In the genomic region with DNA sequence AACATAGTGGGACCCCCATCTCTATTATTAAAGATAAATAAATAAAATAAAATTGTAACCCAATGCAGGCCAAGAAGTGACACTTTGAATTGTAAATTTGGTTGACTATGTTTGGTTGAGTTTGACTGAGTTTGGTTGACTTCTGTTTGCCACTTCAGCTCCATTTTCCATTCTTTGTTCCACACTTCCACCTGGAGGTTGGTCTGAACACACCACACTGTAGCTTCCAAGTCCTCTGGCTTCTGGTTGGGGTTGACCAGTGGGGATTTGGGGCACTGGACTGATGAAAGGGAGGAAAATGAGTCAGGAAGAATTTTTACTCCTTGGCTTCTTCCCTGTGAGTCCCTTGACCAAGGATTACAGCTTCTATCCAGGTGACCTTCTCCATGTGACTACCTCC, we compare ENCODE assay signal across 20 cellular contexts. TPM values are rescaled to one million over a fixed set of nuclear protein-coding genes. Genes with fewer than 3 reads are reported as not detected.
A peak's percentile ranks its signal among the peaks of the same experiment; 100 is the strongest.
DNase-seq lines count a peak whose midpoint lies in the region; ATAC-seq and TF ChIP-seq lines count a peak whose summit lies in the region.
"Had no signal": no experiment of that assay in that cellular context is flagged by ENCODE, and none has a peak within 500 bp of the region (broad histone marks: within the 10 kb centered on the region; RNA-seq: fewer than 3 reads in every experiment).

No MANE protein-coding gene starts in this region.

- no peaks in the 10 kb centered on the region for H3K9me3 Mint-ChIP-seq in endodermal cell
- no peaks in the 10 kb centered on the region for H3K9me3 Mint-ChIP-seq in stimulated activated memory B cell treated with anti-CD40 and anti-IgM and Interleukin-4, amounts not matched to agents 10 μg/mL and 1 μg/mL and 100 μg/mL, for 72 hours
- H3K9me3 Mint-ChIP-seq: H9, IgD-negative memory B cell had no signal

- POLR2A ChIA-PET in PC-9 (lab: Charles Lee; ENCODE audit: unreplicated experiment): no interaction called here

- H2AFZ ChIP-seq in PC-9: peak overlapping the region; percentile 19; the same call in 1 of the 2 replicates

- H3K4me1 ChIP-seq in PC-9 (replicated peaks; ENCODE audit: insufficient read depth) (peaks cover 64% of the 10 kb centered on the region), endodermal cell (ENCODE audit: control insufficient read depth, insufficient read depth, low read length) (peaks cover 4% of the 10 kb centered on the region)

- no peaks in the 10 kb centered on the region for H3K79me2 ChIP-seq in PC-9 (ENCODE audit: low read depth)

- H4K20me1 ChIP-seq in PC-9 (ENCODE audit: insufficient read depth): no peaks in the 10 kb centered on the region

- no TSS peak for BruUV-seq in PC-9 (replicated peaks; lab: Mats Ljungman, UMichigan)

- H3K9ac ChIP-seq in endodermal cell (ENCODE audit: extremely low read depth, low read length, poor library complexity, severe bottlenecking): no peak overlapping the region

- ATAC-seq in stimulated activated memory B cell treated with anti-CD40 and anti-IgM and Interleukin-4, amounts not matched to agents 10 μg/mL and 1 μg/mL and 100 μg/mL, for 72 hours: no peak

- intact Hi-C loops in PC-9 (cut with micrococcal nuclease; ENCODE audit: unreplicated experiment): no loop called here

- CTCF ChIA-PET in PC-9 (lab: Charles Lee): interaction anchor here (0.6 kb wide), 1 partner anchor 51 kb away, joined by 3 read pairs; no protein-coding TSS in a partner anchor

- TF ChIP-seq CTCF in PC-9 (conservative IDR thresholded peaks at IDR 0.05) (no peak), endodermal cell (conservative IDR thresholded peaks at IDR 0.05) (peak; percentile 25)

- peaks cover 45% of the 10 kb centered on the region for H3F3A ChIP-seq in PC-9 (ENCODE audit: insufficient read depth, low read depth)

- H3K27me3 Mint-ChIP-seq in endodermal cell (ENCODE audit: insufficient read depth): no peaks in the 10 kb centered on the region
- H3K27me3 Mint-ChIP-seq in stimulated activated memory B cell treated with anti-CD40 and anti-IgM and Interleukin-4, amounts not matched to agents 10 μg/mL and 1 μg/mL and 100 μg/mL, for 72 hours: no peaks in the 10 kb centered on the region

- H3K9me2 ChIP-seq in PC-9 (ENCODE audit: insufficient read depth): no peaks in the 10 kb centered on the region

- H3K4me3 ChIP-seq in PC-9: no peak overlapping the region
- no peak overlapping the region for H3K4me3 ChIP-seq in endodermal cell (ENCODE audit: low read length)
- H3K4me3 ChIP-seq in MG63: no peak overlapping the region
- H3K4me3 ChIP-seq: SJCRH30 had no signal

- peak overlapping the region; percentile 88 for H3K27ac ChIP-seq in PC-9
- no peak overlapping the region for H3K27ac ChIP-seq in endodermal cell (ENCODE audit: low read depth, low read length)
- H3K27ac ChIP-seq: 22Rv1, C4-2B, SJCRH30 had no signal

- peak; percentile 24 for DNase-seq in DMS53 (lab: John Stamatoyannopoulos, UW)
- DNase-seq in DMS53 treated with DMSO at 0.1 percent for 48 hours (lab: John Stamatoyannopoulos, UW; ENCODE audit: unreplicated experiment): no peak
- peak in 1 of 2 experiments; percentile 41 for DNase-seq in PC-9
- DNase-seq in endodermal cell: no peak
- DNase-seq in germinal center (ENCODE audit: low spot score): no peak
- DNase-seq in NCI-H748 treated with DMSO at 0.1 percent for 48 hours (lab: John Stamatoyannopoulos, UW): no peak
- DNase-seq in MG63: no peak
- DNase-seq: AML-193, DND-41, H9, MV-4-11, NCI-H1694 treated with DMSO at 0.1 percent for 48 hours, NCI-H2107, NCI-H510A, NCI-H774, SJCRH30 had no signal

- no peaks in the 10 kb centered on the region for H3K36me3 Mint-ChIP-seq in endodermal cell (ENCODE audit: low read depth)
- no peaks in the 10 kb centered on the region for H3K36me3 Mint-ChIP-seq in stimulated activated memory B cell treated with anti-CD40 and anti-IgM and Interleukin-4, amounts not matched to agents 10 μg/mL and 1 μg/mL and 100 μg/mL, for 72 hours

- no peaks in the 10 kb centered on the region for H3K27me3 ChIP-seq in PC-9 (ENCODE audit: insufficient read depth, low read depth)
- no peaks in the 10 kb centered on the region for H3K27me3 ChIP-seq in endodermal cell (ENCODE audit: control insufficient read depth, insufficient read depth, low read length, poor library complexity, severe bottlenecking)
- H3K27me3 ChIP-seq in MG63: no peaks in the 10 kb centered on the region; the same call in 1 of the 2 replicates
- H3K27me3 ChIP-seq: SJCRH30 had no signal

- peak overlapping the region; percentile 76 for H3K4me2 ChIP-seq in PC-9

- H3K27ac Mint-ChIP-seq in endodermal cell: no peak overlapping the region
- H3K27ac Mint-ChIP-seq in stimulated activated memory B cell treated with anti-CD40 and anti-IgM and Interleukin-4, amounts not matched to agents 10 μg/mL and 1 μg/mL and 100 μg/mL, for 72 hours: peak overlapping the region; percentile 1
- H3K27ac Mint-ChIP-seq: IgD-negative memory B cell had no signal

- H3K4me3 Mint-ChIP-seq in endodermal cell: no peak overlapping the region
- H3K4me3 Mint-ChIP-seq in stimulated activated memory B cell treated with anti-CD40 and anti-IgM and Interleukin-4, amounts not matched to agents 10 μg/mL and 1 μg/mL and 100 μg/mL, for 72 hours: no peak overlapping the region
- H3K4me3 Mint-ChIP-seq: H9, IgD-negative memory B cell had no signal

- peaks cover 11% of the 10 kb centered on the region for H3K4me1 Mint-ChIP-seq in endodermal cell
- H3K4me1 Mint-ChIP-seq in stimulated activated memory B cell treated with anti-CD40 and anti-IgM and Interleukin-4, amounts not matched to agents 10 μg/mL and 1 μg/mL and 100 μg/mL, for 72 hours: peaks cover 27% of the 10 kb centered on the region

- H3K9me3 ChIP-seq in PC-9 (ENCODE audit: insufficient read depth, low read depth) (no peaks in the 10 kb centered on the region), endodermal cell (ENCODE audit: control insufficient read depth, low read length) (no peaks in the 10 kb centered on the region), MG63 (no peaks in the 10 kb centered on the region)
- H3K9me3 ChIP-seq: SJCRH30 had no signal

- H3K36me3 ChIP-seq in PC-9 (ENCODE audit: low read depth) (no peaks in the 10 kb centered on the region), endodermal cell (ENCODE audit: control insufficient read depth, insufficient read depth, low read length) (no peaks in the 10 kb centered on the region), MG63 (no peaks in the 10 kb centered on the region)
- H3K36me3 ChIP-seq: SJCRH30 had no signal

RNA-seq across cellular contexts. Expression of a gene that starts 40.6 kb away (rescaled TPM):
- total RNA-seq in PC-9 (2021) (10.5 and 11.2 TPM in 2 replicates), endodermal cell (1 to 10 TPM; 4.0 to 6.6 TPM)
- 5.1 TPM for polyA plus RNA-seq in endodermal cell (2013, experiment 1 of 2)
- 4.2 TPM for polyA plus RNA-seq in endodermal cell (2013, experiment 2 of 2)
- 1.5 and 3.8 TPM in 2 replicates for total RNA-seq in MG63 (2014; rRNA removed; shearing (Covaris generic); ENCODE audit: low replicate concordance)
